In genomic region chr14:29426083-29426482, GRCh38 we compare ENCODE assay signal across 30 cellular contexts.
"Had no signal": no experiment of that assay in that cellular context is flagged by ENCODE, and none has a peak within 500 bp of the region (broad histone marks: within the 10 kb centered on the region; RNA-seq: fewer than 3 reads in every experiment).

No MANE protein-coding gene starts in this region.

- H3K36me3 ChIP-seq: MG63 had no signal

- H3K9ac ChIP-seq: KMS-11 had no signal

- H3K9me3 ChIP-seq: MG63 had no signal

- H3K4me2 ChIP-seq: KMS-11 had no signal

- H3K27ac ChIP-seq: KMS-11 had no signal

- DNase-seq: Karpas-422, Kasumi-1, MG63, MM.1S, MV-4-11, NCI-H1048, NCI-H1092, NCI-H1092 treated with DMSO at 0.1 percent for 48 hours, NCI-H1105, NCI-H1105 treated with DMSO at 0.1 percent for 48 hours, NCI-H1417 treated with DMSO at 0.1 percent for 48 hours, NCI-H1436, NCI-H1436 treated with DMSO at 0.1 percent for 48 hours, NCI-H146, NCI-H187, NCI-H187 treated with DMSO at 0.1 percent for 48 hours, NCI-H1930, NCI-H2029, NCI-H2029 treated with DMSO at 0.1 percent for 48 hours, NCI-H2081, NCI-H2081 treated with DMSO at 0.1 percent for 48 hours, NCI-H2107, NCI-H2227 treated with DMSO at 0.1 percent for 48 hours, NCI-H226, NCI-H345, NCI-H446, NCI-H446 treated with DMSO at 0.1 percent for 48 hours, NCI-H510A, NCI-H510A treated with DMSO at 0.1 percent for 48 hours had no signal

- H3K27me3 ChIP-seq: MG63 had no signal

- H3K4me3 ChIP-seq: MG63 had no signal
